Comparison of ENCODE assay signal across 1 cellular context in genomic region chr12:105555556-105555973, GRCh38.
TF ChIP-seq lines count a peak whose summit lies in the region.

No MANE protein-coding gene starts in this region.

TF ChIP-seq in HepG2, 621 proteins besides CTCF, POLR2A, EP300 and RAD21 (continued from another document):
- no peak for TF ChIP-seq CC2D1A (CRISPR knock-in tag; IDR thresholded peaks at IDR 0.05)
- TF ChIP-seq RFX5 (IDR thresholded peaks at IDR 0.05; ENCODE audit: low read depth, low read length), result no peak
- TF ChIP-seq, protein P1, sequence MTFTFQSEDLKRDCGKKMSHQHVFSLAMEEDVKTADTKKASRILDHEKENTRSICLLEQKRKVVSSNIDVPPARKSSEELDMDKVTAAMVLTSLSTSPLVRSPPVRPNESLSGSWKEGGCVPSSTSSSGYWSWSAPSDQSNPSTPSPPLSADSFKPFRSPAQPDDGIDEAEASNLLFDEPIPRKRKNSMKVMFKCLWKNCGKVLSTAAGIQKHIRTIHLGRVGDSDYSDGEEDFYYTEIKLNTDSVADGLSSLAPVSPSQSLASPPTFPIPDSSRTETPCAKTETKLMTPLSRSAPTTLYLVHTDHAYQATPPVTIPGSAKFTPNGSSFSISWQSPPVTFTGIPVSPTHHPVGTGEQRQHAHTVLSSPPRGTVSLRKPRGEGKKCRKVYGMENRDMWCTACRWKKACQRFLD (CRISPR knock-in tag; IDR thresholded peaks at IDR 0.05; ENCODE audit: borderline replicate concordance), result no peak
- TF ChIP-seq ZMYM2 (CRISPR knock-in tag; IDR thresholded peaks at IDR 0.05), result no peak
- TF ChIP-seq PLRG1 (conservative IDR thresholded peaks at IDR 0.05), result no peak
- 0 out of 2 replicates have a peak, but pooled peaks have one; percentile 37 for TF ChIP-seq ZNF263 (CRISPR knock-in tag; IDR thresholded peaks at IDR 0.05)
- no peak for TF ChIP-seq MYNN (CRISPR knock-in tag; IDR thresholded peaks at IDR 0.05; ENCODE audit: low read depth)
- no peak for TF ChIP-seq MXI1 (IDR thresholded peaks at IDR 0.05; ENCODE audit: borderline replicate concordance, low read depth, low read length)
- TF ChIP-seq ZNF337 (CRISPR knock-in tag; IDR thresholded peaks at IDR 0.05; ENCODE audit: borderline replicate concordance, low read depth), result no peak
- no peak for TF ChIP-seq CHD4 (IDR thresholded peaks at IDR 0.05; ENCODE audit: borderline replicate concordance, low read length)
- TF ChIP-seq SMAD1 (CRISPR knock-in tag; IDR thresholded peaks at IDR 0.05; ENCODE audit: borderline replicate concordance, low read depth), result no peak
- no peak for TF ChIP-seq ZFP82 (CRISPR knock-in tag; IDR thresholded peaks at IDR 0.05; ENCODE audit: borderline replicate concordance)
- no peak for TF ChIP-seq ZSCAN20 (CRISPR knock-in tag; IDR thresholded peaks at IDR 0.05; ENCODE audit: borderline replicate concordance)
- TF ChIP-seq RBAK (CRISPR knock-in tag; IDR thresholded peaks at IDR 0.05), result no peak
- no peak for TF ChIP-seq KDM1A (CRISPR knock-in tag; IDR thresholded peaks at IDR 0.05)
- no peak for TF ChIP-seq YEATS2 (CRISPR knock-in tag; IDR thresholded peaks at IDR 0.05; ENCODE audit: borderline replicate concordance)
- no peak for TF ChIP-seq NONO (IDR thresholded peaks at IDR 0.05)
- TF ChIP-seq NONO (CRISPR knock-in tag; conservative IDR thresholded peaks at IDR 0.05), result no peak
- TF ChIP-seq, protein P2, sequence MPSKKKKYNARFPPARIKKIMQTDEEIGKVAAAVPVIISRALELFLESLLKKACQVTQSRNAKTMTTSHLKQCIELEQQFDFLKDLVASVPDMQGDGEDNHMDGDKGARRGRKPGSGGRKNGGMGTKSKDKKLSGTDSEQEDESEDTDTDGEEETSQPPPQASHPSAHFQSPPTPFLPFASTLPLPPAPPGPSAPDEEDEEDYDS (CRISPR knock-in tag; IDR thresholded peaks at IDR 0.05), result no peak
- TF ChIP-seq HNRNPK (IDR thresholded peaks at IDR 0.05; ENCODE audit: low read depth, low read length, poor library complexity, severe bottlenecking), result no peak
- no peak for TF ChIP-seq PBX3 (CRISPR knock-in tag; IDR thresholded peaks at IDR 0.05; ENCODE audit: borderline replicate concordance)
- TF ChIP-seq ZNF549 (CRISPR knock-in tag; IDR thresholded peaks at IDR 0.05), result no peak
- no peak for TF ChIP-seq GATAD1 (CRISPR knock-in tag; IDR thresholded peaks at IDR 0.05)
